8 cellular contexts compared by ENCODE assay signal in the genomic region with DNA sequence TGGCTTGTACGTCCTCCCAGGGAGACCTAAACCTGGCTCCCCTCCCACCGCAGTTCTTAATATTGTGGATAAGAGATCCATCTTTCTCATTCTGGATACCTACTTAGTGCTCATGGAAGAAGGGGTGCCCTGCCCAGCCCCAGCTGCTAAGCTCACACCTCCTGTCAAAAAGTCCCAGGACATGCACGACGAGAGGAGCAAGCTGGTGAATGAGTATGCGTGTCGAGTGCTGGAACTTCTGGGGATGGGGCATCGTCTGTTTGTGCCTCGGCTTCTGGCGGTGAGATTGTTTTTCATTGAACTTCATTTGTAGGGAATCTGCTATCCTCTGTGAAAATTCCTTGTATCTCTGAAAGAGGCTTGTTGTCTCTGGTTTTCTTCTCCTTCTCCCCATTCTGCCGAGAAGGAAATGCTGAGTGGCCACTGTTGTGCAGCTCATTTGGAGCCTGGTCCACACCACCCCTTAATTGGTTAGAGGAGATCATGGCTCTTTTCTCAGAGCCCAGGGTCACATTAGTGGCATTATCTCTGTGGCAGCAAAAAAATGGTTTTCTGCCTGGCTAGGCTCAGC.
DNase-seq lines count a peak whose midpoint lies in the region; ATAC-seq, FAIRE-seq and TF ChIP-seq lines count a peak whose summit lies in the region.

No MANE protein-coding gene starts in this region.

- ATAC-seq in HG03460 (IDR thresholded peaks at IDR 0.05; ENCODE audit: unreplicated experiment) = no peak

- TF ChIP-seq CTCF in D721Med (IDR thresholded peaks at IDR 0.05; ENCODE audit: insufficient read depth, missing control alignments) = no peak
- TF ChIP-seq CTCF in LNCaP clone FGC (IDR thresholded peaks at IDR 0.05; ENCODE audit: control insufficient read depth, extremely low read depth, insufficient read depth) = no peak
- no peak for TF ChIP-seq CTCF in brain microvascular endothelial cell (IDR thresholded peaks at IDR 0.05; ENCODE audit: low read depth, low read length, missing control alignments)
- no peak for TF ChIP-seq CTCF in GM10266 (IDR thresholded peaks at IDR 0.05; ENCODE audit: control insufficient read depth, insufficient read depth, low read depth, missing control alignments)

- peak; percentile 21 for FAIRE-seq in D721Med (lab: Jason Lieb, UNC)

- H3K4me3 ChIP-seq in LNCaP clone FGC (ENCODE audit: low read depth, low read length) (peak overlapping the region; percentile 24; the same call in 1 of the 2 replicates), brain microvascular endothelial cell (ENCODE audit: low read depth, low read length) (peak overlapping the region; percentile 60)

- H3K27me3 ChIP-seq in brain microvascular endothelial cell (replicated peaks) (no peaks in the 10 kb centered on the region), layer of hippocampus (ENCODE audit: control insufficient read depth, insufficient read depth, low read length) (no peaks in the 10 kb centered on the region)

- DNase-seq in D721Med (ENCODE audit: insufficient read length, low spot score) (no peak), LNCaP clone FGC (ENCODE audit: low read depth) (no peak), brain microvascular endothelial cell (peak; percentile 5), substantia nigra (lab: John Stamatoyannopoulos, UW) (peak in 38 of 49 donors; percentile 2 to 71 (median 26)), GM10266 (ENCODE audit: extremely low spot score) (no peak), GM19238 (ENCODE audit: insufficient read length, low spot score) (no peak)

- in situ Hi-C loops in brain microvascular endothelial cell (cut with HindIII; ENCODE audit: low pct_ligation_motif_present, low sequenced_read_pairs) = no loop called here

- H3K36me3 ChIP-seq in brain microvascular endothelial cell (replicated peaks) = no peaks in the 10 kb centered on the region

- H3K27ac ChIP-seq in brain microvascular endothelial cell (peak overlapping the region; percentile 32), layer of hippocampus (ENCODE audit: low read depth, low read length) (peak overlapping the region; percentile 67), substantia nigra (ENCODE audit: low read depth, low read length, poor library complexity, severe bottlenecking) (peak overlapping the region; percentile 77)

Comparison
In these comparisons a context has a peak if more than half of its experiments do, and no peak if none do; other contexts are left out.
1. DNase-seq: peak in brain microvascular endothelial cell (single experiment) and substantia nigra (38 of 49); none in D721Med (single experiment), LNCaP clone FGC (single experiment), GM10266 (single experiment) and GM19238 (single experiment).
2. Peak in every context shown above with its lines, with median percentiles within 50 percentile points of each other: H3K27ac ChIP-seq.